ENCODE assay signal across 25 cellular contexts in the genomic region with DNA sequence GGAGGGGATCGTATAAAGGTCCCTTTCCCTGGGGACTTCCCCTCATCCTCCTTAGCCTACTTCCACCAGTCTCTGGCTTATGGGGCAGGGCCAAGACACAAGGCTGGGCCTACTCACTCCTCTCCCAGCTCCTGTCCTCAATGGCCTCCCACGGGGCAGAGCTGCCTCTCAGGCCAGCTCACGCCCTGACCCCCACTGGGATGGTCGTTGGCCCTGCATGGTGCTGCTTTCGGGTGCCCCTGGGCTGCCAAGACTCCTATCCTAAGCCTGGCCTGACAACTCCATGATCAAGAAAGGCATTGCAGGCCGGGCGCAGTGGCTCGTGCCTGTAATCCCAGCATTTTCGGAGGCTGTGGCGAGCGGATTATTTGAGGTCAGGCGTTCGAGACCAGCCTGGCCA. TPM values are rescaled to one million over a fixed set of nuclear protein-coding genes. Genes with fewer than 3 reads are reported as not detected.
"Had no signal": no experiment of that assay in that cellular context is flagged by ENCODE, and none has a peak within 500 bp of the region (broad histone marks: within the 10 kb centered on the region; RNA-seq: fewer than 3 reads in every experiment).

No MANE protein-coding gene starts in this region.

- H2AFZ ChIP-seq: neural progenitor cell had no signal

- H3K9me3 ChIP-seq: ascending aorta, left ventricle myocardium inferior, right lobe of liver, testis, transverse colon had no signal

- H3K4me2 ChIP-seq: neural progenitor cell had no signal

- H3K27me3 ChIP-seq: right lobe of liver, testis had no signal

- H3K4me3 ChIP-seq: ascending aorta, left ventricle myocardium inferior, neural progenitor cell, right lobe of liver, testis, transverse colon had no signal

- ATAC-seq: esophagus mucosa; natural killer cell; right lobe of liver; stimulated activated naive CD8-positive, alpha-beta T cell treated with anti-CD3 and anti-CD28 coated beads, Interleukin-15, Interleukin-2, amounts not matched to agents 100 U/mL and 50 U/mL, for 24 hours; T-helper 17 cell had no signal

- H3K9ac ChIP-seq: neural progenitor cell had no signal

- H3K27ac ChIP-seq: ascending aorta, left ventricle myocardium inferior, neural progenitor cell, right lobe of liver, testis, transverse colon, WERI-Rb-1 had no signal

- DNase-seq: activated CD4-positive, alpha-beta memory T cell treated with anti-CD3 and anti-CD28 coated beads, Interleukin-2, amount 10 ng/mL, durations not matched to agents 7 days and 5 days; activated CD4-positive, alpha-beta T cell treated with anti-CD3 and anti-CD28 coated beads for 1 hour; activated CD4-positive, alpha-beta T cell treated with anti-CD3 and anti-CD28 coated beads, Interleukin-2, amount 10 ng/mL, durations not matched to agents 7 days and 5 days; activated CD8-positive, alpha-beta memory T cell treated with anti-CD3 and anti-CD28 coated beads, Interleukin-2, amount 50 U/mL, for 48 hours; activated gamma-delta T cell; activated naive CD4-positive, alpha-beta T cell treated with anti-CD3 and anti-CD28 coated beads, Interleukin-2, amount 10 ng/mL, durations not matched to agents 7 days and 5 days; activated naive CD8-positive, alpha-beta T cell treated with anti-CD3 and anti-CD28 coated beads, Interleukin-2, amount 10 ng/mL, durations not matched to agents 7 days and 5 days; activated T-cell treated with anti-CD3 and anti-CD28 coated beads, Interleukin-2, amount 50 U/mL, for 24 hours; endodermal cell; foreskin fibroblast; left ventricle myocardium inferior; midbrain; natural killer cell; stimulated activated CD4-positive, alpha-beta T cell treated with anti-CD3 and anti-CD28 coated beads, Interleukin-12 subunit alpha, Interleukin-12 subunit beta, amount 100 ng/mL, for 4 hours; stimulated activated CD4-positive, alpha-beta T cell treated with anti-CD3 and anti-CD28 coated beads, Interleukin-4, amount 100 ng/mL, for 1 hour; stimulated activated naive CD8-positive, alpha-beta T cell treated with anti-CD3 and anti-CD28 coated beads, Interleukin-15, Interleukin-2, amounts not matched to agents 100 U/mL and 50 U/mL, for 24 hours; T-helper 17 cell; T1000; testis; transverse colon; WERI-Rb-1 had no signal

- H3K36me3 ChIP-seq: ascending aorta, neural progenitor cell, right lobe of liver, transverse colon, WERI-Rb-1 had no signal

RNA-seq across cellular contexts. Expression of a gene that starts 6.2 kb away (rescaled TPM):
- total RNA-seq: ascending aorta had no signal
